In the genomic region with DNA sequence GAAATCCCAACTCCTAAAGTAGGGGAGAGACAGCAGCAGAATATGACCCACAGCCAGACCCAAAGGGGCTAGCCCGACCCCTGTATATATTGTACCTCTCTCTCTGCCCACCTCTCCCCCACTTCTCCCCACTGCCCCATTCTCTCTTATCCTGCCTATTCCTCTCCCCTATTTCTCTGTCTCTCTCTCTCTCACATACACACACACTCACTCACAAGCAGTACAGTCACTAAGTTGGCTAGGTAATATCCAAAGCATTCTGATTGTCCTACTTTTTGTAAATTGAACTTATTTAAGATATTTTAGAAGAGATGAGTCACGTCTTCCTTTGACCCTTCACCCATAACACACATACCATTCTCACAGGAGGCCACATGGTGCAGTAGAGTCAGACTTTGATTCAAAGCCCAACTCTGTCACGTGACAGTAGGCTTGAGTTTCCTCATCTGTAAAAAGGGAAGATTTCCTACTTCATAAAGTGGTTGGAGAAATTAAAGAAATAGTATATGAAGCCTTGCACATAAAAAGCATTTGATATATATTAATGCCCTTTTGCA, we compare ENCODE assay signal across 22 cellular contexts. TPM values are rescaled to one million over a fixed set of nuclear protein-coding genes. Genes with fewer than 3 reads are reported as not detected.
DNase-seq lines count a peak whose midpoint lies in the region; ATAC-seq and TF ChIP-seq lines count a peak whose summit lies in the region.
"Had no signal": no experiment of that assay in that cellular context is flagged by ENCODE, and none has a peak within 500 bp of the region (broad histone marks: within the 10 kb centered on the region; RNA-seq: fewer than 3 reads in every experiment).

No MANE protein-coding gene starts in this region.

- H3K79me1 ChIP-seq in mesenchymal stem cell (replicated peaks; ENCODE audit: low read length, poor library complexity, severe bottlenecking): no peaks in the 10 kb centered on the region

- no peak overlapping the region for H2BK15ac ChIP-seq in mesenchymal stem cell (ENCODE audit: low read depth, poor library complexity, severe bottlenecking)

- H2AK5ac ChIP-seq in mesenchymal stem cell (ENCODE audit: low read length, severe bottlenecking): no peak overlapping the region

- H3K23ac ChIP-seq in mesenchymal stem cell (ENCODE audit: low read length in 2 of 2): no peak overlapping the region

- ATAC-seq in HG03442 (IDR thresholded peaks at IDR 0.05; ENCODE audit: unreplicated experiment): no peak
- ATAC-seq: activated naive CD8-positive, alpha-beta T cell treated with anti-CD3 and anti-CD28 coated beads, Interleukin-2, amount 50 U/mL, for 24 hours; foreskin keratinocyte; HepG2 had no signal

- no peak overlapping the region for H3K4me3 ChIP-seq in MG63
- no peak overlapping the region for H3K4me3 ChIP-seq in choroid plexus epithelial cell (ENCODE audit: low read depth, low read length)
- no peak overlapping the region for H3K4me3 ChIP-seq in mesenchymal stem cell (ENCODE audit: insufficient read depth in 1 of 2, low read depth in 1 of 2, low read length in 2 of 2)
- no peak overlapping the region for H3K4me3 ChIP-seq in ovary

- TF ChIP-seq POLR2A in ovary (IDR thresholded peaks at IDR 0.05): no peak

- H3K36me3 ChIP-seq in MG63: no peaks in the 10 kb centered on the region
- peaks cover 32 to 55% of the 10 kb centered on the region in 2 experiments for H3K36me3 ChIP-seq in mesenchymal stem cell (ENCODE audit: control insufficient read depth in 1 of 2, insufficient read depth in 2 of 2, low read depth in 1 of 2, low read length in 2 of 2)
- no peaks in the 10 kb centered on the region for H3K36me3 ChIP-seq in ovary
- H3K36me3 ChIP-seq: BE2C had no signal

- H2BK5ac ChIP-seq in mesenchymal stem cell (ENCODE audit: low read depth, low read length, poor library complexity, severe bottlenecking): no peak overlapping the region

- no peak overlapping the region for H3K18ac ChIP-seq in mesenchymal stem cell (ENCODE audit: low read depth in 1 of 2, low read length in 2 of 2)

- no peak overlapping the region for H4K8ac ChIP-seq in mesenchymal stem cell (ENCODE audit: low read length)

- no peak overlapping the region for H3K14ac ChIP-seq in mesenchymal stem cell (ENCODE audit: low read length in 2 of 2)

- no peak overlapping the region for H2AFZ ChIP-seq in mesenchymal stem cell (ENCODE audit: low read depth, low read length)

- no peak overlapping the region for H3K4me2 ChIP-seq in mesenchymal stem cell (ENCODE audit: low read length, poor library complexity, severe bottlenecking)

- H3K27me3 ChIP-seq in MG63: no peaks in the 10 kb centered on the region
- H3K27me3 ChIP-seq in mesenchymal stem cell (ENCODE audit: control insufficient read depth in 1 of 2, insufficient read depth in 1 of 2, low read length in 2 of 2): peaks cover 0 to 23% of the 10 kb centered on the region in 2 experiments
- no peaks in the 10 kb centered on the region for H3K27me3 ChIP-seq in ovary
- H3K27me3 ChIP-seq: BE2C, foreskin keratinocyte had no signal

- H2BK120ac ChIP-seq in mesenchymal stem cell (ENCODE audit: low read depth, low read length): no peak overlapping the region

- peak; percentile 29 for DNase-seq in AG20443 (ENCODE audit: low spot score)
- peak; percentile 35 for DNase-seq in MG63
- DNase-seq in choroid plexus epithelial cell (ENCODE audit: low read depth): peak; percentile 94
- DNase-seq in mesenchymal stem cell: peak; percentile 57
- no peak for DNase-seq in HuH-7 (ENCODE audit: low spot score)
- no peak for DNase-seq in MV-4-11 (lab: John Stamatoyannopoulos, UW)
- DNase-seq in ovary: no peak
- DNase-seq: activated CD4-positive, alpha-beta T cell treated with anti-CD3 and anti-CD28 coated beads for 48 hours; activated naive CD8-positive, alpha-beta T cell treated with anti-CD3 and anti-CD28 coated beads, Interleukin-2, amount 50 U/mL, for 24 hours; activated T-cell treated with anti-CD3 and anti-CD28 coated beads, Interleukin-2, amount 50 U/mL, for 24 hours; BE2C; cortex of kidney; DMS53; foreskin keratinocyte; NCI-H1092 treated with DMSO at 0.1 percent for 48 hours; NK-92 treated with Interleukin-12 subunit alpha and Interleukin-12 subunit beta, amount 100 ng/mL, for 24 hours; occipital lobe; SHP77 treated with DMSO at 0.1 percent for 48 hours; stimulated activated CD4-positive, alpha-beta T cell treated with anti-CD3 and anti-CD28 coated beads, Interleukin-12 subunit alpha, Interleukin-12 subunit beta, amount 100 ng/mL, for 4 hours; substantia nigra had no signal

- peak overlapping the region; percentile 55 for H3K9ac ChIP-seq in mesenchymal stem cell (ENCODE audit: low read length)

- TF ChIP-seq EP300 in ovary (IDR thresholded peaks at IDR 0.05): no peak

- H4K91ac ChIP-seq in mesenchymal stem cell (ENCODE audit: low read length): no peak overlapping the region

- no CpG with 5 or more reads among the region's 3 CpGs for WGBS in mesenchymal stem cell
- 31 to 36% (median 33%) methylated on average over 3 of the region's 3 CpGs for WGBS in ovary, 3 donors

- no peaks in the 10 kb centered on the region for H3K9me3 ChIP-seq in MG63
- no peaks in the 10 kb centered on the region for H3K9me3 ChIP-seq in mesenchymal stem cell (ENCODE audit: control insufficient read depth, low read length)
- H3K9me3 ChIP-seq in ovary: no peaks in the 10 kb centered on the region
- H3K9me3 ChIP-seq: BE2C had no signal

- TF ChIP-seq CTCF in choroid plexus epithelial cell (conservative IDR thresholded peaks at IDR 0.05; ENCODE audit: low read depth, low read length) (no peak), ovary (IDR thresholded peaks at IDR 0.05) (no peak)

- H3K4me1 ChIP-seq in mesenchymal stem cell (ENCODE audit: control insufficient read depth, insufficient read depth, low read depth, low read length) (no peaks in the 10 kb centered on the region), ovary (ENCODE audit: insufficient read depth) (no peaks in the 10 kb centered on the region)
- H3K4me1 ChIP-seq: BE2C, foreskin keratinocyte had no signal

- intact Hi-C loops in ovary (cut with DNase I): no loop called here

- H2BK12ac ChIP-seq in mesenchymal stem cell (ENCODE audit: low read length in 2 of 2): no peak overlapping the region

- no peak overlapping the region for H3K4ac ChIP-seq in mesenchymal stem cell (ENCODE audit: low read depth in 1 of 2, low read length in 2 of 2)

- H3K27ac ChIP-seq in mesenchymal stem cell (ENCODE audit: low read length, poor library complexity, severe bottlenecking) (peak overlapping the region; percentile 35), ovary (no peak overlapping the region)
- H3K27ac ChIP-seq: foreskin keratinocyte had no signal

RNA-seq across cellular contexts. Expression of a gene that starts 29.5 kb away (rescaled TPM):
- total RNA-seq in MG63 (2014; rRNA removed; shearing (Covaris generic); ENCODE audit: low replicate concordance): 11.1 and 12.0 TPM in 2 replicates
- 205 TPM for polyA plus RNA-seq in mesenchymal stem cell (2013, experiment 1 of 2)
- polyA plus RNA-seq in mesenchymal stem cell (2013, experiment 2 of 2): 224 TPM
- total RNA-seq in ovary: 10 to 100 TPM in 3 of 7 donors, 1 to 10 TPM in 4; 2.3 to 19.6 (median 9.5) TPM
- polyA plus RNA-seq in ovary: 10 to 100 TPM in 1 of 2 donors, 1 to 10 TPM in 1; 8.2 to 29.0 TPM

RNA-seq across cellular contexts. Expression of a gene that starts 36.9 kb away (rescaled TPM):
- 24.7 and 24.8 TPM in 2 replicates for total RNA-seq in MG63 (2014; rRNA removed; shearing (Covaris generic); ENCODE audit: low replicate concordance)
- 34.3 TPM for polyA plus RNA-seq in mesenchymal stem cell (2013, experiment 1 of 2)
- 37.3 TPM for polyA plus RNA-seq in mesenchymal stem cell (2013, experiment 2 of 2)
- total RNA-seq in ovary: 10 to 100 TPM; 41.2 to 68.2 (median 52.0) TPM
- 10 to 100 TPM; 70.1 to 70.8 TPM for polyA plus RNA-seq in ovary

RNA-seq across cellular contexts. Expression of a gene that starts 58.4 kb away (rescaled TPM):
- 0.17 and 0.23 TPM in 2 replicates for total RNA-seq in MG63 (2014; rRNA removed; shearing (Covaris generic); ENCODE audit: low replicate concordance)
- 3.0 TPM for polyA plus RNA-seq in mesenchymal stem cell (2013, experiment 1 of 2)
- polyA plus RNA-seq in mesenchymal stem cell (2013, experiment 2 of 2): 2.6 TPM
- 100 to 1,000 TPM in 4 of 7 donors, 10 to 100 TPM in 3; 42.0 to 132 (median 112) TPM for total RNA-seq in ovary
- polyA plus RNA-seq in ovary: 10 to 100 TPM; 61.1 to 68.0 TPM

Comparison
In these comparisons a context has a peak if more than half of its experiments do, and no peak if none do; other contexts are left out.
1. DNase-seq: peak in AG20443 (single experiment), MG63 (single experiment), choroid plexus epithelial cell (single experiment) and mesenchymal stem cell (single experiment); none in HuH-7 (single experiment), MV-4-11 (single experiment) and ovary (0 of 5).
2. RNA of a gene that starts 58.4 kb away (total RNA-seq): 42.0 to 132 TPM in ovary; 0.17 to 0.23 TPM in MG63; every median in the first group is over 10 times any median in the second.